8 cellular contexts compared by ENCODE assay signal in the genomic region with DNA sequence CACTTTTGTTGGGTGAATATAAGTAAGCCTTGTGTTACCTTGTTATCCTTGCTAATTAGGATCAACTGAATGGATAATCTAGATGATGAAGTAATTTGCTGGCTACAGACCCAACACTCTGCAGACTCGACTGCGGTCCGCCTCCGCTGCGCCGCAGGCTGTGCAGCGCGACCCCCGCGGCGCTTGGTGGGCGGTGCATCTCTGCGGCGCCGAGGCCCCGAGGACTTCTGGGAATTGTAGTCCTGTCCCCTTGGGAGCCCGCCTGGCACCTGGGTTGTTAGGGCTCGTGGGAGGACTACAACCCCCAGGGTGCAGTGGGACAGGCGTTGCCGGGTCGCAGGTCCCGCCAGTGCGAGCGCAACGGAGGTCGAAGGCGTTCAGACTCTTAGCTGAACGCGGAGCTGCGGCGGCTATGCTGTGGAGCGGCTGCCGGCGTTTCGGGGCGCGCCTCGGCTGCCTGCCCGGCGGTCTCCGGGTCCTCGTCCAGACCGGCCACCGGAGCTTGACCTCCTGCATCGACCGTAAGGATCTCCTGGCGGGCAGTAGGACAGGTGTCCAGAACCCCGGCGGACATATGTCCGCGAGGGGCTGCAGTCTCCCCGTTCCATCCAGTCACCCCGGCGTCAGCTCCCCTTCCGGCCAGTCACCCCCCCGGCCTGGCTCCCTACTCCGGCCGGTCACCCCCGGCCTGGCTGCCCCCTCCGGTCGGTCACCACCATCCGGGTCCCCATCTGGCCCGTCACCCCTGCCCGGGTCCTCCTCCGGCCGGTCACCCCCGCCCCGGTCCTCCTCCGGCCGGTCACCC. TPM values are rescaled to one million over a fixed set of nuclear protein-coding genes. Genes with fewer than 3 reads are reported as not detected.
DNase-seq lines count a peak whose midpoint lies in the region; ATAC-seq and TF ChIP-seq lines count a peak whose summit lies in the region.

TSS of gene ACAD8 (plus strand) at position 380 of the 805 bp plus-strand sequence. CDS start at position 413, 33 bp downstream.
TSS of gene THYN1 (minus strand) at position 164 of the 805 bp plus-strand sequence. CDS start 470 bp downstream, outside the sequence.

- H3K4me3 Mint-ChIP-seq in activated naive CD8-positive, alpha-beta T cell treated with anti-CD3 and anti-CD28 coated beads, Interleukin-2, amount 50 U/mL, for 24 hours: peak within 1 kb of the TSS; percentile 96

- H3K4ac ChIP-seq in trophoblast cell (ENCODE audit: low read depth, low read length): peak within 1 kb of the TSS; percentile 23

- 0 out of 2 replicates have a peak, but pooled peaks have one; percentile 21 for TF ChIP-seq CTCF in GM12874 (IDR thresholded peaks at IDR 0.05; ENCODE audit: insufficient read depth, low read depth, low read length)
- peak; percentile 30 to 66 (median 48) for TF ChIP-seq CTCF in transverse colon (IDR thresholded peaks at IDR 0.05)

- H3K4me3 ChIP-seq in trophoblast cell (ENCODE audit: low read depth, low read length) (peak within 1 kb of the TSS; percentile 93), transverse colon (peak within 1 kb of the TSS; percentile 66 to 100 (median 79))

- WGBS in trophoblast cell (ENCODE audit: extremely low coverage, insufficient coverage, insufficient read length): no CpG with 5 or more reads among the region's 70 CpGs
- 0% methylated on average over 63 of the region's 70 CpGs; no CpG with 5 or more reads in 1 of the 2 donors for WGBS in transverse colon (ENCODE audit: low coverage in 1 of 2), 2 donors

- no peak for TF ChIP-seq EP300 in transverse colon (IDR thresholded peaks at IDR 0.05; ENCODE audit: low read depth)

- H3K14ac ChIP-seq in trophoblast cell (ENCODE audit: low read length): peak within 1 kb of the TSS; percentile 81

- no peak within 1 kb of the TSS for H2AK5ac ChIP-seq in trophoblast cell (ENCODE audit: low read length)

- H3K9me3 ChIP-seq in trophoblast cell (ENCODE audit: insufficient read depth, low read depth, low read length) (no peaks in the 10 kb centered on the region), transverse colon (no peaks in the 10 kb centered on the region)

- peak; percentile 74 for TF ChIP-seq POLR2A in transverse colon (IDR thresholded peaks at IDR 0.05)

- peak within 1 kb of the TSS; percentile 86 for H3K4me2 ChIP-seq in trophoblast cell (ENCODE audit: low read length)

- peak within 1 kb of the TSS; percentile 100 for H2AFZ ChIP-seq in trophoblast cell (ENCODE audit: insufficient read depth, low read length, poor library complexity)

- H3K27me3 ChIP-seq in trophoblast cell (ENCODE audit: insufficient read depth, low read length): no peaks in the 10 kb centered on the region
- no peaks in the 10 kb centered on the region for H3K27me3 ChIP-seq in transverse colon

- no peak within 1 kb of the TSS for H2BK12ac ChIP-seq in trophoblast cell (ENCODE audit: low read length)

- peaks cover 5% of the 10 kb centered on the region for H3K36me3 Mint-ChIP-seq in activated naive CD8-positive, alpha-beta T cell treated with anti-CD3 and anti-CD28 coated beads, Interleukin-2, amount 50 U/mL, for 24 hours (ENCODE audit: low read depth)

- peak within 1 kb of the TSS; percentile 85 for H3K9ac ChIP-seq in trophoblast cell (ENCODE audit: low read length)

- peaks cover 3% of the 10 kb centered on the region for H3K79me2 ChIP-seq in trophoblast cell (ENCODE audit: control insufficient read depth, insufficient read depth, low read length, poor library complexity)

- peak within 1 kb of the TSS; percentile 88 for H3K18ac ChIP-seq in trophoblast cell (ENCODE audit: low read length)

- intact Hi-C loops in Right ventricle myocardium superior (cut with DNase I): no loop called here
- intact Hi-C loops in transverse colon (cut with DNase I; ENCODE audit: low total_unique reads): no loop called here

- peaks cover 25% of the 10 kb centered on the region for H3K4me1 Mint-ChIP-seq in activated naive CD8-positive, alpha-beta T cell treated with anti-CD3 and anti-CD28 coated beads, Interleukin-2, amount 50 U/mL, for 24 hours

- peak within 1 kb of the TSS; percentile 65 for H4K91ac ChIP-seq in trophoblast cell (ENCODE audit: low read depth, low read length)

- ATAC-seq in HG02763 (IDR thresholded peaks at IDR 0.05; ENCODE audit: unreplicated experiment) (peak; percentile 99), Right ventricle myocardium superior (ENCODE audit: poor library complexity) (peak; percentile 99)
- ATAC-seq in activated naive CD8-positive, alpha-beta T cell treated with anti-CD3 and anti-CD28 coated beads, Interleukin-2, amount 50 U/mL, for 24 hours: peak; percentile 100

- DNase-seq in NCI-H1417 treated with DMSO at 0.1 percent for 48 hours (lab: John Stamatoyannopoulos, UW) (peak; percentile 79), SW480 (ENCODE audit: low spot score) (peak; percentile 97), Right ventricle myocardium superior (peak; percentile 97), trophoblast cell (peak; percentile 96 to 97), transverse colon (peak; percentile 97)
- peak; percentile 94 for DNase-seq in activated naive CD8-positive, alpha-beta T cell treated with anti-CD3 and anti-CD28 coated beads, Interleukin-2, amount 50 U/mL, for 24 hours

- H2BK120ac ChIP-seq in trophoblast cell (ENCODE audit: insufficient read depth, low read length, poor library complexity): peak within 1 kb of the TSS; percentile 74

- peaks cover 3% of the 10 kb centered on the region for H3K79me1 ChIP-seq in trophoblast cell (ENCODE audit: low read length)

- H3K36me3 ChIP-seq in trophoblast cell (ENCODE audit: control insufficient read depth in 1 of 2, insufficient read depth in 2 of 2, low read length in 2 of 2): peaks cover 2 to 16% of the 10 kb centered on the region in 2 experiments
- H3K36me3 ChIP-seq in transverse colon: no peaks in the 10 kb centered on the region

- H3K27me3 Mint-ChIP-seq in activated naive CD8-positive, alpha-beta T cell treated with anti-CD3 and anti-CD28 coated beads, Interleukin-2, amount 50 U/mL, for 24 hours: no peaks in the 10 kb centered on the region

- H3K27ac ChIP-seq in trophoblast cell (ENCODE audit: low read depth, low read length): no peak within 1 kb of the TSS
- peak within 1 kb of the TSS; percentile 75 to 82 (median 82) for H3K27ac ChIP-seq in transverse colon

- H3K4me1 ChIP-seq in trophoblast cell (ENCODE audit: control insufficient read depth in 1 of 2, insufficient read depth in 2 of 2, low read length in 2 of 2): peaks cover 0 to 2% of the 10 kb centered on the region in 2 experiments
- peaks cover 6 to 22% (median 19%) of the 10 kb centered on the region in 4 donors for H3K4me1 ChIP-seq in transverse colon

- H3K9me3 Mint-ChIP-seq in activated naive CD8-positive, alpha-beta T cell treated with anti-CD3 and anti-CD28 coated beads, Interleukin-2, amount 50 U/mL, for 24 hours: no peaks in the 10 kb centered on the region

- H3K23ac ChIP-seq in trophoblast cell (ENCODE audit: low read length): no peak within 1 kb of the TSS

- in situ Hi-C loops in transverse colon (cut with MboI; ENCODE audit: low pct_ligation_motif_present in 1 of 4, low pct_unique_long_range_greater_than_20kb in 1 of 4, low sequenced_read_pairs in 3 of 4): no loop called here

- H4K12ac ChIP-seq in trophoblast cell (ENCODE audit: low read depth, low read length): peak within 1 kb of the TSS; percentile 87

- peak within 1 kb of the TSS; percentile 86 for H3K27ac Mint-ChIP-seq in activated naive CD8-positive, alpha-beta T cell treated with anti-CD3 and anti-CD28 coated beads, Interleukin-2, amount 50 U/mL, for 24 hours

- peak within 1 kb of the TSS; percentile 55 for H2BK5ac ChIP-seq in trophoblast cell (ENCODE audit: low read depth, low read length, poor library complexity)

- peak within 1 kb of the TSS; percentile 96 for H4K8ac ChIP-seq in trophoblast cell (ENCODE audit: low read depth, low read length)

RNA-seq across cellular contexts. Expression of gene ACAD8, which starts in this region (rescaled TPM):
- total RNA-seq in Right ventricle myocardium superior (37.6 TPM), transverse colon (10 to 100 TPM; 34.8 to 59.1 (median 45.7) TPM)
- polyA plus RNA-seq in trophoblast cell (2013): 9.7 and 9.9 TPM in 2 replicates

RNA-seq across cellular contexts. Expression of gene THYN1, which starts in this region (rescaled TPM):
- total RNA-seq in Right ventricle myocardium superior: 35.4 TPM
- 27.6 and 30.3 TPM in 2 replicates for polyA plus RNA-seq in trophoblast cell (2013)
- total RNA-seq in transverse colon: 10 to 100 TPM; 16.1 to 39.3 (median 33.2) TPM
